ENCODE assay signal across 8 cellular contexts in the genomic region with DNA sequence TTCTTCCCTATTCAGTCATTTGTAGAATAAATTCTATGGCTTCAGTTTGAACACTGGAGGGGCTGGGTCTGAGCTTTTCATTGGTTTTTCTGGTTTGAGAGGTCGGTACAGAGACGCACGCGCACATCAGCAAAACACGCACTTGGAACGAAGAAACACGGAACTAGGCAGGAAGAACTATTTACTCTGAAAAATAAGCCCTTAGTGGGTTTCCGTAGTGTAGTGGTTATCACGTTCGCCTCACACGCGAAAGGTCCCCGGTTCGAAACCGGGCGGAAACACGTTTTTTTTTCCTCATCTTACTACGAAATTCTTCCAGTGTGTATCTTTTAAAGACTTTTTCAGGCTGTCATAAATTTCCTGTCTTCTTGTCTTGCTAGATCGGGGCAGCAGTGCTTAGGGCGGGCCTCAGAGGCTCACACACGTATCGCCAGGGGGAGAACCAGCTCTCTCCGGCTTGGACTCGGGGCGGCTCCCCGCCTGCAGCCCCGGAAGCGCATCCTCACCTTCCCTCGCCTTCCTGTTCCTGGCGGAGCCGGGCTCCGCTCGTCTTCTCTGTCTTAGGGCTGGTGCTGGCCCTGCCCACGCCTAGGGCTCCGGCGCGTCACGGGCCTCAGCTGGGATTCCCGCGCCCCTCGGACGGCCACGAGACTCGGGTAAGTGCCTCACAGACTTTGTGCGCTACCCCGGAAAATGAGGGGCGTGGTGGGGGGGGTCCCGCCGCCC. TPM values are rescaled to one million over a fixed set of nuclear protein-coding genes. Genes with fewer than 3 reads are reported as not detected.
DNase-seq lines count a peak whose midpoint lies in the region; ATAC-seq and TF ChIP-seq lines count a peak whose summit lies in the region.

A gene (plus strand): TSS at position 521 of the 726 bp plus-strand sequence. CDS start 6,841 bp downstream, outside the sequence.

- peak within 1 kb of the TSS; percentile 98 for H3K27ac Mint-ChIP-seq in endothelial cell (ENCODE audit: unreplicated experiment)

- peaks cover 22% of the 10 kb centered on the region for H3K4me1 Mint-ChIP-seq in endothelial cell (ENCODE audit: unreplicated experiment)

- DNase-seq in Caki2 (ENCODE audit: low read depth) = peak; percentile 93
- DNase-seq in activated CD8-positive, alpha-beta memory T cell treated with anti-CD3 and anti-CD28 coated beads, Interleukin-2, amount 50 U/mL, for 24 hours (ENCODE audit: extremely low read depth) = peak; percentile 56
- peak; percentile 63 for DNase-seq in endothelial cell (ENCODE audit: low spot score)
- peak; percentile 79 for DNase-seq in middle frontal gyrus (ENCODE audit: extremely low spot score, low spot score)
- DNase-seq in stimulated activated CD8-positive, alpha-beta memory T cell treated with anti-CD3 and anti-CD28 coated beads, Interleukin-2, amount 100 ng/mL, for 48 hours (ENCODE audit: low read depth in 2 of 2) = peak; percentile 62 to 68

- H4K20me1 ChIP-seq in OCI-LY1 (ENCODE audit: insufficient read depth, low read length) = no peaks in the 10 kb centered on the region

- H3K27me3 ChIP-seq in HUES6 (ENCODE audit: control insufficient read depth, insufficient read depth, low read length) (no peaks in the 10 kb centered on the region), OCI-LY1 (ENCODE audit: insufficient read depth, low read length) (no peaks in the 10 kb centered on the region)

- H3K9me3 Mint-ChIP-seq in endothelial cell (ENCODE audit: unreplicated experiment) = peaks cover under 1% of the 10 kb centered on the region

- H3K9ac ChIP-seq in HUES6 (ENCODE audit: low read length) (peak within 1 kb of the TSS; percentile 81), OCI-LY1 (ENCODE audit: low read length) (peak within 1 kb of the TSS; percentile 92)

- no peak within 1 kb of the TSS; the same call in 1 of the 2 replicates for H2AFZ ChIP-seq in OCI-LY1 (ENCODE audit: low read length)

- H3K79me2 ChIP-seq in OCI-LY1 (ENCODE audit: insufficient read depth, low read length) = peaks cover 24% of the 10 kb centered on the region

- H3K4me2 ChIP-seq in OCI-LY1 (ENCODE audit: low read length) = peak within 1 kb of the TSS; percentile 93

- no peaks in the 10 kb centered on the region for H3K9me3 ChIP-seq in HUES6 (ENCODE audit: control insufficient read depth, insufficient read depth, low read depth, low read length)
- H3K9me3 ChIP-seq in OCI-LY1 (ENCODE audit: low read length) = no peaks in the 10 kb centered on the region

- H3K36me3 Mint-ChIP-seq in endothelial cell (ENCODE audit: low read depth, unreplicated experiment) = peaks cover under 1% of the 10 kb centered on the region

- H3K27me3 Mint-ChIP-seq in endothelial cell (ENCODE audit: unreplicated experiment) = peaks cover 26% of the 10 kb centered on the region

- H3K27ac ChIP-seq in HUES6 (ENCODE audit: low read depth, low read length) = peak within 1 kb of the TSS; percentile 43; the same call in 1 of the 2 replicates
- peak within 1 kb of the TSS; percentile 95 for H3K27ac ChIP-seq in OCI-LY1 (ENCODE audit: low read depth, low read length, poor library complexity, severe bottlenecking)

- ATAC-seq in GM21447 (IDR thresholded peaks at IDR 0.05; ENCODE audit: unreplicated experiment) = peak; percentile 47

- H3K9me2 ChIP-seq in OCI-LY1 (ENCODE audit: low read depth, low read length) = no peaks in the 10 kb centered on the region

- peak; percentile 13; the same call in 1 of the 2 replicates for TF ChIP-seq CTCF in OCI-LY1 (IDR thresholded peaks at IDR 0.05; ENCODE audit: low read length)
- no peak for TF ChIP-seq CTCF in endothelial cell (IDR thresholded peaks at IDR 0.05; ENCODE audit: unreplicated experiment)

- in situ Hi-C loops in Caki2 (cut with HindIII; ENCODE audit: low pct_unique_long_range_greater_than_20kb, low sequenced_read_pairs) = loop anchor here (25.0 kb wide), 1 partner anchor 201 kb away; no protein-coding TSS in a partner anchor

- H3K4me3 ChIP-seq in HUES6 (ENCODE audit: low read depth, low read length) (peak within 1 kb of the TSS; percentile 80), OCI-LY1 (ENCODE audit: low read depth, low read length, poor library complexity, severe bottlenecking) (peak within 1 kb of the TSS; percentile 91)

- H3K4me1 ChIP-seq in HUES6 (ENCODE audit: control insufficient read depth, insufficient read depth, low read length) = peaks cover 20% of the 10 kb centered on the region
- peaks cover 61% of the 10 kb centered on the region for H3K4me1 ChIP-seq in OCI-LY1 (ENCODE audit: insufficient read depth, low read length, severe bottlenecking)

- H3K36me3 ChIP-seq in HUES6 (ENCODE audit: control insufficient read depth, insufficient read depth, low read length) = peaks cover 6% of the 10 kb centered on the region; the same call in 1 of the 2 replicates
- peaks cover 12% of the 10 kb centered on the region; the same call in 1 of the 2 replicates for H3K36me3 ChIP-seq in OCI-LY1 (ENCODE audit: insufficient read depth, low read length)

- 0 out of 2 replicates have a peak, but pooled peaks cover 9% of the 10 kb centered on the region for H3F3A ChIP-seq in OCI-LY1 (ENCODE audit: insufficient read depth, low read length)

- peak within 1 kb of the TSS; percentile 97 for H3K4me3 Mint-ChIP-seq in endothelial cell (ENCODE audit: unreplicated experiment)

RNA-seq across cellular contexts. Expression of the gene that starts here (rescaled TPM):
- total RNA-seq in Caki2 (2014; rRNA removed; shearing (Covaris generic); ENCODE audit: low replicate concordance) = 136 and 165 TPM in 2 replicates
- 27.2 TPM for total RNA-seq in endothelial cell (ENCODE audit: unreplicated experiment)

Comparison
In these comparisons a context has a peak if more than half of its experiments do, and no peak if none do; other contexts are left out.
1. Peak in every context shown above with its lines: DNase-seq, ATAC-seq, H3K4me3 ChIP-seq and H3K27ac ChIP-seq.